ENCODE assay signal across 8 cellular contexts in the genomic region with DNA sequence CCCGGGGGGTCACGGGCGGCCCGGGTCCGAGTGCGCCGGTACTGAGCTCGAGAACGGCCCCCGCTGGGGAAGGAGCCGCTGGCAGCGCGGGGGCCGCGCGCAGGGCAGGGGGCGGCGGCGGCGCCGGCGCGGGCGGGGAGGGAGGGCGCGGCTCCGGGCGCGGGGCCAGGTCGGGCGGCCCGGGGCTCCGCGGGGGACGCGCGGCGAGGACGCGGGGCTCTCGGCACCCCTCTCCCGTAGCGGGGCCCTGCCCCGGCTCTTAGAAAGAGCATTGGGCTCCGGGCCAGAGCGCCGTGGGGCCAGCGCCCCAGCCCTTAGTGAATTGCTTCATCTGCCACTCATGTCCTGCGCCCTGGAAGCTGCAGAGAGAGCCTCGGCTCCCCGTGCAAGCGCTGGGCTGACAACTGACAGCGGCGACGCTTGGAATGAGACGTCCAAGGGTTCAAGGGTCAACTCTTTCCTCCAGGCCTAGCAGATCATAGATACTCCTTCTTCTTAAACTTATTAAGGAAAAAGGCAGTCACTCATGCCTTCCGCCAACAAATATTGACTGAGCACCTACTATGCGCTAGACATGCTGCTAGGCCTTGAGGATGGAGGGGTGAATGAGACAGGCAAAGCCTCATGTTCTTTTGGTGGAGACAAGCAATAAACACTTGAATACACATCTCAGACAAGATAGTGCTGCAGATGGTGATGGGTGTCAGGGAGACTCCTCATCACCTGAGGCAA.
A peak's percentile ranks its signal among the peaks of the same experiment; 100 is the strongest.
DNase-seq lines count a peak whose midpoint lies in the region; ATAC-seq and TF ChIP-seq lines count a peak whose summit lies in the region.

No MANE protein-coding gene starts in this region.

- intact Hi-C loops in Right ventricle myocardium superior (cut with DNase I) = no loop called here

- DNase-seq in BJ (ENCODE audit: low read depth) = no peak
- DNase-seq in HFF-Myc (ENCODE audit: extremely low read depth, low read depth) = no peak
- peak; percentile 90 for DNase-seq in Right ventricle myocardium superior
- DNase-seq in activated effector memory CD4-positive, alpha-beta T cell treated with Interleukin-2 at 50 U/mL for 16 hours = no peak
- DNase-seq in MM.1S = no peak
- no peak for DNase-seq in NCI-H1436 treated with DMSO at 0.1 percent for 48 hours (lab: John Stamatoyannopoulos, UW)

- H3F3A ChIP-seq in MM.1S (ENCODE audit: insufficient read depth, low read length) = no peaks in the 10 kb centered on the region

- H3K36me3 ChIP-seq in BJ (ENCODE audit: control insufficient read depth, insufficient read depth, low read length) (no peaks in the 10 kb centered on the region), neutrophil (no peaks in the 10 kb centered on the region), MM.1S (replicated peaks; ENCODE audit: insufficient read depth, low read length) (no peaks in the 10 kb centered on the region)

- peak; percentile 69 for ATAC-seq in Right ventricle myocardium superior (ENCODE audit: poor library complexity)

- peak overlapping the region; percentile 45 for H3K4me3 ChIP-seq in BJ (ENCODE audit: low read depth, low read length)
- H3K4me3 ChIP-seq in HFF-Myc (replicated peaks; ENCODE audit: low read depth, low read length) = peak overlapping the region; percentile 41
- peak overlapping the region; percentile 58 for H3K4me3 ChIP-seq in WI38 (ENCODE audit: low read depth, low read length)
- H3K4me3 ChIP-seq in neutrophil (ENCODE audit: low read depth in 1 of 2, low read length in 1 of 2) = peak overlapping the region; percentile 53 to 61
- H3K4me3 ChIP-seq in MM.1S (ENCODE audit: low read length) = no peak overlapping the region

- no peak overlapping the region for H3K4me2 ChIP-seq in MM.1S (ENCODE audit: low read depth, low read length)

- CTCF ChIA-PET in BJ (lab: Yijun Ruan, JAX) = interaction anchor here (0.8 to 6.4 kb wide), 6 partner anchors 10 to 239 kb away, joined by 3 to 31 read pairs (median 10); no protein-coding TSS in a partner anchor

- H3K27me3 ChIP-seq in BJ (ENCODE audit: control insufficient read depth, insufficient read depth, low read length) (no peaks in the 10 kb centered on the region), neutrophil (no peaks in the 10 kb centered on the region), MM.1S (replicated peaks; ENCODE audit: insufficient read depth, low read length) (peaks cover 30% of the 10 kb centered on the region)

- H3K9me2 ChIP-seq in MM.1S (replicated peaks; ENCODE audit: insufficient read depth, low read length) = no peaks in the 10 kb centered on the region

- H3K4me1 ChIP-seq in neutrophil (ENCODE audit: control insufficient read depth in 1 of 2, insufficient read depth in 1 of 2, low read depth in 1 of 2, low read length in 1 of 2) = peaks cover 40 to 43% of the 10 kb centered on the region in 2 experiments
- no peaks in the 10 kb centered on the region for H3K4me1 ChIP-seq in MM.1S (ENCODE audit: low read length)

- no peak overlapping the region for H2AFZ ChIP-seq in MM.1S (ENCODE audit: low read length)

- POLR2A ChIA-PET in BJ (lab: Charles Lee) = interaction anchor here (1.0 kb wide), 2 partner anchors 39 to 123 kb away, joined by 3 to 4 read pairs; no protein-coding TSS in a partner anchor

- H4K20me1 ChIP-seq in MM.1S (ENCODE audit: insufficient read depth, low read length) = no peaks in the 10 kb centered on the region

- H3K9ac ChIP-seq in MM.1S (ENCODE audit: low read length) = no peak overlapping the region

- H3K27ac ChIP-seq in neutrophil (peak overlapping the region; percentile 67), MM.1S (ENCODE audit: low read length) (no peak overlapping the region)

- H3K9me3 ChIP-seq in neutrophil = no peaks in the 10 kb centered on the region
- H3K9me3 ChIP-seq in MM.1S (replicated peaks; ENCODE audit: insufficient read depth, low read length) = no peaks in the 10 kb centered on the region

- no peaks in the 10 kb centered on the region for H3K79me2 ChIP-seq in MM.1S (ENCODE audit: low read length)

- TF ChIP-seq CTCF in BJ (IDR thresholded peaks at IDR 0.05; ENCODE audit: insufficient read depth, low read depth, low read length) (no peak), HFF-Myc (IDR thresholded peaks at IDR 0.05; ENCODE audit: low read depth, low read length, missing control alignments) (no peak), WI38 (IDR thresholded peaks at IDR 0.05; ENCODE audit: low read depth, low read length) (no peak), neutrophil (IDR thresholded peaks at IDR 0.05) (no peak), MM.1S (IDR thresholded peaks at IDR 0.05; ENCODE audit: low read length) (no peak)
